Comparison of ENCODE assay signal across 1 cellular context in the genomic region with DNA sequence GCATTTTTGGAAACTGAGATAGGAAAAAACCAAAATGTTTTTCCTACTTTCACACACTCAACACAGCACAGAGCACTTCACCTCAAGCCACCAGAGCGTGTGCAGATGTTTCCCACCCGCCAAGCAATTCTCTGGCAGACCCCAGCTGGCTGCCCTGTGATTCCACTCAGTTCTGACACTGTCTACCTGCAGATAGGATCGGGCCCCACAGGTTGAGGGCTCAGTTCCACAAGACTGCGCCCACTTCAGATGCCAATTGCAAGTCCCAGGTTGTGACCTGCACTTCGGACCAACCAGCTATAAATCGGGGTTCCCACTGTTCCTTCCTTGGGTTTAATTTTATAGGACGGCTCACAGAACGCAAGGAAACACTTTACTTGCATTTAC.
TF ChIP-seq lines count a peak whose summit lies in the region.

No MANE protein-coding gene starts in this region.

TF ChIP-seq in K562, 482 proteins besides CTCF, POLR2A, EP300 and RAD21:
- no peak for TF ChIP-seq ZNF165 (CRISPR knock-in tag; IDR thresholded peaks at IDR 0.05; ENCODE audit: borderline replicate concordance)
- no peak for TF ChIP-seq PREB (CRISPR knock-in tag; IDR thresholded peaks at IDR 0.05)
- no peak for TF ChIP-seq CREB3L1 (IDR thresholded peaks at IDR 0.05; ENCODE audit: borderline replicate concordance, low read depth)
- TF ChIP-seq TAF7 (tag; IDR thresholded peaks at IDR 0.05), result no peak
- no peak for TF ChIP-seq CREBBP (IDR thresholded peaks at IDR 0.05; ENCODE audit: low read depth, low read length)
- no peak for TF ChIP-seq PHB2 (IDR thresholded peaks at IDR 0.05; ENCODE audit: low read depth)
- TF ChIP-seq ZNF436 (CRISPR knock-in tag; IDR thresholded peaks at IDR 0.05), result no peak
- TF ChIP-seq TEAD1 (CRISPR knock-in tag; IDR thresholded peaks at IDR 0.05), result no peak
- TF ChIP-seq, protein P1, sequence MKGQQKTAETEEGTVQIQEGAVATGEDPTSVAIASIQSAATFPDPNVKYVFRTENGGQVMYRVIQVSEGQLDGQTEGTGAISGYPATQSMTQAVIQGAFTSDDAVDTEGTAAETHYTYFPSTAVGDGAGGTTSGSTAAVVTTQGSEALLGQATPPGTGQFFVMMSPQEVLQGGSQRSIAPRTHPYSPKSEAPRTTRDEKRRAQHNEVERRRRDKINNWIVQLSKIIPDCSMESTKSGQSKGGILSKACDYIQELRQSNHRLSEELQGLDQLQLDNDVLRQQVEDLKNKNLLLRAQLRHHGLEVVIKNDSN (CRISPR knock-in tag; IDR thresholded peaks at IDR 0.05), result no peak
- no peak for TF ChIP-seq ZBTB5 (IDR thresholded peaks at IDR 0.05)
- no peak for TF ChIP-seq BCOR (IDR thresholded peaks at IDR 0.05)
- TF ChIP-seq ZFP30 (CRISPR knock-in tag; IDR thresholded peaks at IDR 0.05; ENCODE audit: borderline replicate concordance), result no peak
- no peak for TF ChIP-seq BCL6 (CRISPR knock-in tag; IDR thresholded peaks at IDR 0.05)
- no peak for TF ChIP-seq KHSRP (IDR thresholded peaks at IDR 0.05)
TF ChIP-seq in K562: peak in this region for 0.
